ENCODE assay signal across 9 cellular contexts in genomic region chr2:197804758-197805597, GRCh38. TPM values are rescaled to one million over a fixed set of nuclear protein-coding genes. Genes with fewer than 3 reads are reported as not detected.
DNase-seq lines count a peak whose midpoint lies in the region; ATAC-seq and TF ChIP-seq lines count a peak whose summit lies in the region.
"Had no signal": no experiment of that assay in that cellular context is flagged by ENCODE, and none has a peak within 500 bp of the region (broad histone marks: within the 10 kb centered on the region; RNA-seq: fewer than 3 reads in every experiment).

No MANE protein-coding gene starts in this region.

- peak overlapping the region in 2 of 11 experiments; percentile 43 to 54; a peak in 5 of 22 replicates for H3K27ac ChIP-seq in BLaER1 treated with 17β-estradiol and CSF1 and Interleukin-3, amounts not matched to agents 10 nM and 100 nM
- H3K27ac ChIP-seq in urinary bladder (ENCODE audit: low read depth) = no peak overlapping the region

- H3K36me3 ChIP-seq in BLaER1 treated with 17β-estradiol and CSF1 and Interleukin-3, amounts not matched to agents 10 nM and 100 nM = no peaks in the 10 kb centered on the region
- H3K36me3 ChIP-seq in urinary bladder (ENCODE audit: insufficient read depth) = no peaks in the 10 kb centered on the region

- peak overlapping the region; percentile 94 to 100 (median 96) for H3K4me2 ChIP-seq in BLaER1 treated with 17β-estradiol and CSF1 and Interleukin-3, amounts not matched to agents 10 nM and 100 nM

- TF ChIP-seq POLR2A in erythroblast (IDR thresholded peaks at IDR 0.05; ENCODE audit: low read length) = no peak

- H3K36me3 Mint-ChIP-seq in naive thymus-derived CD8-positive, alpha-beta T cell = no peaks in the 10 kb centered on the region

- peaks cover 30 to 60% (median 53%) of the 10 kb centered on the region in 4 donors for H3K4me1 Mint-ChIP-seq in naive thymus-derived CD8-positive, alpha-beta T cell

- peak; percentile 38 for ATAC-seq in GM19438 (IDR thresholded peaks at IDR 0.05; ENCODE audit: low read depth, unreplicated experiment)
- peak; percentile 37 for ATAC-seq in HG03521 (IDR thresholded peaks at IDR 0.05; ENCODE audit: unreplicated experiment)
- peak; percentile 40 to 46 for ATAC-seq in naive thymus-derived CD8-positive, alpha-beta T cell

- whole genome bisulfite sequencing in urinary bladder = under 1% methylated on average over 90 of the region's 90 CpGs

- H3K4me3 Mint-ChIP-seq in naive thymus-derived CD8-positive, alpha-beta T cell = peak overlapping the region; percentile 86 to 98 (median 94)

- peaks cover 0 to 23% (median 0%) of the 10 kb centered on the region in 5 donors for H3K27me3 Mint-ChIP-seq in naive thymus-derived CD8-positive, alpha-beta T cell

- H3K9me3 ChIP-seq in BLaER1 treated with 17β-estradiol and CSF1 and Interleukin-3, amounts not matched to agents 10 nM and 100 nM (replicated peaks in 1 of 11) = no peaks in the 10 kb centered on the region

- H3K9me3 Mint-ChIP-seq in naive thymus-derived CD8-positive, alpha-beta T cell = no peaks in the 10 kb centered on the region

- H3K9ac ChIP-seq in BLaER1 treated with 17β-estradiol and CSF1 and Interleukin-3, amounts not matched to agents 10 nM and 100 nM = peak overlapping the region; percentile 52 to 76 (median 71); a peak in 21 of 22 replicates

- H3K27me3 ChIP-seq in BLaER1 treated with 17β-estradiol and CSF1 and Interleukin-3, amounts not matched to agents 10 nM and 100 nM = peaks cover 39 to 52% (median 48%) of the 10 kb centered on the region in 11 experiments

- peaks cover 6 to 23% (median 11%) of the 10 kb centered on the region in 10 experiments; a peak in 18 of 20 replicates for H3K4me1 ChIP-seq in BLaER1 treated with 17β-estradiol and CSF1 and Interleukin-3, amounts not matched to agents 10 nM and 100 nM
- H3K4me1 ChIP-seq in urinary bladder (ENCODE audit: insufficient read depth) = peaks cover 3% of the 10 kb centered on the region

- H4K20me1 ChIP-seq in BLaER1 treated with 17β-estradiol and CSF1 and Interleukin-3, amounts not matched to agents 10 nM and 100 nM = peaks cover 0 to 10% (median 0%) of the 10 kb centered on the region in 11 experiments; a peak in 7 of 22 replicates

- POLR2A ChIA-PET in naive thymus-derived CD8-positive, alpha-beta T cell (lab: Charles Lee) = interaction anchor here (1.0 to 1.4 kb wide), 6 partner anchors 8 to 491 kb away, joined by 3 to 8 read pairs (median 5); partner anchors contain the start of gene MARS2

- H3K4me3 ChIP-seq in BLaER1 treated with 17β-estradiol and CSF1 and Interleukin-3, amounts not matched to agents 10 nM and 100 nM = peak overlapping the region; percentile 72 to 86 (median 80)
- peak overlapping the region; percentile 89 for H3K4me3 ChIP-seq in urinary bladder (ENCODE audit: low read depth, low read length)

- DNase-seq in activated CD8-positive, alpha-beta memory T cell treated with anti-CD3 and anti-CD28 coated beads, Interleukin-2, amount 50 U/mL, for 4 hours = peak; percentile 36
- DNase-seq in erythroblast (lab: John Stamatoyannopoulos, UW) (peak; percentile 60 to 64), 8988T (no peak)
- DNase-seq in naive thymus-derived CD8-positive, alpha-beta T cell = peak in 8 of 10 donors; percentile 20 to 62 (median 38)

- H3K27ac Mint-ChIP-seq in naive thymus-derived CD8-positive, alpha-beta T cell = peak overlapping the region; percentile 68 to 97 (median 92)

RNA-seq across cellular contexts. Expression of gene PLCL1, which starts 0.6 kb away (rescaled TPM):
- total RNA-seq in naive thymus-derived CD8-positive, alpha-beta T cell = 1 to 10 TPM; 7.1 to 8.8 TPM
- 1 to 10 TPM; 3.0 to 4.8 (median 4.1) TPM for polyA plus RNA-seq in naive thymus-derived CD8-positive, alpha-beta T cell
- total RNA-seq in urinary bladder = 17.8 TPM
- polyA plus RNA-seq in urinary bladder = 6.0 TPM

RNA-seq across cellular contexts. Expression of gene BOLL, which starts 19.9 kb away (rescaled TPM):
- total RNA-seq in naive thymus-derived CD8-positive, alpha-beta T cell = not detected
- polyA plus RNA-seq in naive thymus-derived CD8-positive, alpha-beta T cell = not detected
- total RNA-seq in urinary bladder = 0.11 TPM
- polyA plus RNA-seq in urinary bladder = not detected
- total RNA-seq: LHCN-M2 had no signal
